ENCODE assay signal across 8 cellular contexts in genomic region chr3:39108309-39108708, GRCh38. TPM values are rescaled to one million over a fixed set of nuclear protein-coding genes. Genes with fewer than 3 reads are reported as not detected.
DNase-seq lines count a peak whose midpoint lies in the region; ATAC-seq and TF ChIP-seq lines count a peak whose summit lies in the region.

No MANE protein-coding gene starts in this region.

- no peaks in the 10 kb centered on the region for H3K9me3 Mint-ChIP-seq in stimulated activated memory B cell treated with anti-CD40 and anti-IgM and Interleukin-4, amounts not matched to agents 10 μg/mL and 1 μg/mL and 100 μg/mL, for 72 hours

- H3K9me3 ChIP-seq in AG04450 (ENCODE audit: control insufficient read depth, insufficient read depth, low read length): no peaks in the 10 kb centered on the region; the same call in 1 of the 2 replicates
- no peaks in the 10 kb centered on the region for H3K9me3 ChIP-seq in SU-DHL-6 (ENCODE audit: insufficient read depth, low read length)
- H3K9me3 ChIP-seq in gastroesophageal sphincter: no peaks in the 10 kb centered on the region

- no peak for DNase-seq in AG04450 (ENCODE audit: low read depth, low spot score)
- no peak for DNase-seq in cerebellar nuclear complex (lab: John Stamatoyannopoulos, UW)
- no peak for DNase-seq in middle frontal gyrus (ENCODE audit: extremely low spot score, low spot score)

- peaks cover 7% of the 10 kb centered on the region for H3K36me3 Mint-ChIP-seq in stimulated activated memory B cell treated with anti-CD40 and anti-IgM and Interleukin-4, amounts not matched to agents 10 μg/mL and 1 μg/mL and 100 μg/mL, for 72 hours

- ATAC-seq in GM18870 (IDR thresholded peaks at IDR 0.05; ENCODE audit: unreplicated experiment) (peak; percentile 88), HG03064 (IDR thresholded peaks at IDR 0.05; ENCODE audit: low read depth, unreplicated experiment) (peak; percentile 61), gastroesophageal sphincter (no peak)
- ATAC-seq in stimulated activated memory B cell treated with anti-CD40 and anti-IgM and Interleukin-4, amounts not matched to agents 10 μg/mL and 1 μg/mL and 100 μg/mL, for 72 hours: peak; percentile 88

- H3K4me3 Mint-ChIP-seq in stimulated activated memory B cell treated with anti-CD40 and anti-IgM and Interleukin-4, amounts not matched to agents 10 μg/mL and 1 μg/mL and 100 μg/mL, for 72 hours: peak overlapping the region; percentile 91

- no peak for TF ChIP-seq CTCF in AG04450 (IDR thresholded peaks at IDR 0.05; ENCODE audit: low read depth, low read length)
- no peak for TF ChIP-seq CTCF in SU-DHL-6 (IDR thresholded peaks at IDR 0.05; ENCODE audit: insufficient read depth, low read length, poor library complexity, severe bottlenecking)
- no peak for TF ChIP-seq CTCF in gastroesophageal sphincter (IDR thresholded peaks at IDR 0.05)

- H3F3A ChIP-seq in SU-DHL-6 (ENCODE audit: insufficient read depth): peaks cover 5% of the 10 kb centered on the region; the same call in 1 of the 2 replicates

- no peak overlapping the region for H3K27ac ChIP-seq in AG04450 (ENCODE audit: low read depth, low read length)
- H3K27ac ChIP-seq in SU-DHL-6 (ENCODE audit: low read depth, low read length): 0 out of 2 replicates have a peak overlapping the region, but pooled peaks have one; percentile 1
- H3K27ac ChIP-seq in gastroesophageal sphincter: peak overlapping the region; percentile 82 to 99 (median 98)

- no peak for TF ChIP-seq POLR2A in gastroesophageal sphincter (IDR thresholded peaks at IDR 0.05)

- no peak for TF ChIP-seq EP300 in gastroesophageal sphincter (IDR thresholded peaks at IDR 0.05)

- H3K79me2 ChIP-seq in SU-DHL-6 (ENCODE audit: insufficient read depth, low read length): no peaks in the 10 kb centered on the region

- no peaks in the 10 kb centered on the region for H4K20me1 ChIP-seq in SU-DHL-6 (ENCODE audit: low read depth, low read length)

- H3K4me2 ChIP-seq in SU-DHL-6 (ENCODE audit: low read depth, low read length, poor library complexity, severe bottlenecking): peak overlapping the region; percentile 66

- CTCF ChIA-PET in AG04450 (lab: Charles Lee): interaction anchor here (2.4 to 2.9 kb wide), 3 partner anchors 18 to 184 kb away, joined by 8 to 19 read pairs (median 17); no protein-coding TSS in a partner anchor

- peaks cover 50% of the 10 kb centered on the region for H3K4me1 Mint-ChIP-seq in stimulated activated memory B cell treated with anti-CD40 and anti-IgM and Interleukin-4, amounts not matched to agents 10 μg/mL and 1 μg/mL and 100 μg/mL, for 72 hours

- H3K36me3 ChIP-seq in SU-DHL-6 (ENCODE audit: low read length) (no peaks in the 10 kb centered on the region), gastroesophageal sphincter (peaks cover 0 to 32% of the 10 kb centered on the region in 2 donors)

- 30% methylated on average over 2 of the region's 2 CpGs; no CpG with 5 or more reads in 1 of the 2 donors for WGBS in gastroesophageal sphincter (ENCODE audit: low coverage in 1 of 2), 2 donors

- H3K27me3 Mint-ChIP-seq in stimulated activated memory B cell treated with anti-CD40 and anti-IgM and Interleukin-4, amounts not matched to agents 10 μg/mL and 1 μg/mL and 100 μg/mL, for 72 hours: no peaks in the 10 kb centered on the region

- peaks cover 0 to 49% (median 23%) of the 10 kb centered on the region in 3 donors for H3K4me1 ChIP-seq in gastroesophageal sphincter

- H3K4me3 ChIP-seq in AG04450 (ENCODE audit: low read depth, low read length) (peak overlapping the region; percentile 92), SU-DHL-6 (ENCODE audit: insufficient read depth, low read length, poor library complexity, severe bottlenecking) (peak overlapping the region; percentile 67), gastroesophageal sphincter (peak overlapping the region; percentile 53 to 99)

- POLR2A ChIA-PET in AG04450 (lab: Yijun Ruan, JAX): interaction anchor here (0.9 to 1.5 kb wide), 3 partner anchors 39 to 69 kb away, joined by 5 to 7 read pairs (median 6); no protein-coding TSS in a partner anchor

- peak overlapping the region; percentile 85 for H3K27ac Mint-ChIP-seq in stimulated activated memory B cell treated with anti-CD40 and anti-IgM and Interleukin-4, amounts not matched to agents 10 μg/mL and 1 μg/mL and 100 μg/mL, for 72 hours

- no peaks in the 10 kb centered on the region for H3K27me3 ChIP-seq in AG04450 (ENCODE audit: control insufficient read depth, insufficient read depth, low read length)
- no peaks in the 10 kb centered on the region for H3K27me3 ChIP-seq in SU-DHL-6 (ENCODE audit: low read length)
- no peaks in the 10 kb centered on the region for H3K27me3 ChIP-seq in gastroesophageal sphincter

- H3K9ac ChIP-seq in SU-DHL-6 (ENCODE audit: low read length): peak overlapping the region; percentile 66; the same call in 1 of the 2 replicates

- H3K9me2 ChIP-seq in SU-DHL-6 (replicated peaks; ENCODE audit: insufficient read depth, low read length): no peaks in the 10 kb centered on the region

- peak overlapping the region; percentile 84 for H2AFZ ChIP-seq in SU-DHL-6 (ENCODE audit: low read depth, low read length, severe bottlenecking)

RNA-seq across cellular contexts. Expression of gene TTC21A, which starts 0.8 kb away (rescaled TPM):
- polyA plus RNA-seq in AG04450 (2011; rRNA removed): 1.6 and 2.8 TPM in 2 replicates
- polyA minus RNA-seq in AG04450 (2011; rRNA and poly(A)+ RNA removed): 3.0 and 4.2 TPM in 2 replicates
- 1 to 10 TPM in 3 of 4 donors, under 1 TPM in 1; 0.54 to 8.5 (median 5.0) TPM for total RNA-seq in gastroesophageal sphincter

RNA-seq across cellular contexts. Expression of gene GORASP1, which starts 0.9 kb away (rescaled TPM):
- 43.7 and 47.6 TPM in 2 replicates for polyA plus RNA-seq in AG04450 (2011; rRNA removed)
- polyA minus RNA-seq in AG04450 (2011; rRNA and poly(A)+ RNA removed): 45.7 and 60.5 TPM in 2 replicates
- total RNA-seq in gastroesophageal sphincter: 10 to 100 TPM; 48.5 to 82.5 (median 76.8) TPM

RNA-seq across cellular contexts. Expression of gene CSRNP1, which starts 45.1 kb away (rescaled TPM):
- 5.9 and 6.8 TPM in 2 replicates for polyA plus RNA-seq in AG04450 (2011; rRNA removed)
- 12.4 and 17.8 TPM in 2 replicates for polyA minus RNA-seq in AG04450 (2011; rRNA and poly(A)+ RNA removed)
- 10 to 100 TPM; 30.4 to 59.0 (median 40.8) TPM for total RNA-seq in gastroesophageal sphincter

RNA-seq across cellular contexts. Expression of gene WDR48, which starts 56.5 kb away (rescaled TPM):
- 35.0 and 42.1 TPM in 2 replicates for polyA plus RNA-seq in AG04450 (2011; rRNA removed)
- 27.5 and 50.3 TPM in 2 replicates for polyA minus RNA-seq in AG04450 (2011; rRNA and poly(A)+ RNA removed)
- total RNA-seq in gastroesophageal sphincter: 10 to 100 TPM; 27.4 to 47.2 (median 38.0) TPM

RNA-seq across cellular contexts. Expression of gene SCN11A, which starts 56.6 kb away (rescaled TPM):
- polyA plus RNA-seq in AG04450 (2011; rRNA removed): 0.05 TPM in 2 replicates
- polyA minus RNA-seq in AG04450 (2011; rRNA and poly(A)+ RNA removed): not detected in 2 replicates
- total RNA-seq in gastroesophageal sphincter: under 1 TPM in 3 of 4 donors, not detected in 1; 0.15 to 0.57 (median 0.27) TPM
